1 cellular context compared by ENCODE assay signal in genomic region chr2:20558391-20559150, GRCh38.
TF ChIP-seq lines count a peak whose summit lies in the region.

No MANE protein-coding gene starts in this region.

TF ChIP-seq in IMR-90, 13 proteins besides CTCF, POLR2A, EP300 and RAD21:
- TF ChIP-seq ELK1 (IDR thresholded peaks at IDR 0.05; ENCODE audit: borderline replicate concordance, low read depth, low read length), result no peak
- no peak for TF ChIP-seq BHLHE40 (IDR thresholded peaks at IDR 0.05; ENCODE audit: low read depth, low read length)
- no peak for TF ChIP-seq SMC3 (IDR thresholded peaks at IDR 0.05; ENCODE audit: low read depth, low read length)
- no peak for TF ChIP-seq MAFK (IDR thresholded peaks at IDR 0.05; ENCODE audit: low read depth, low read length)
- TF ChIP-seq CHD1 (IDR thresholded peaks at IDR 0.05; ENCODE audit: low read depth, low read length), result no peak
- TF ChIP-seq FOS (IDR thresholded peaks at IDR 0.05; ENCODE audit: low read depth, low read length), result no peak
- TF ChIP-seq MAZ (IDR thresholded peaks at IDR 0.05; ENCODE audit: borderline replicate concordance, low read depth, low read length), result no peak
